ENCODE assay signal across 22 cellular contexts in the genomic region with DNA sequence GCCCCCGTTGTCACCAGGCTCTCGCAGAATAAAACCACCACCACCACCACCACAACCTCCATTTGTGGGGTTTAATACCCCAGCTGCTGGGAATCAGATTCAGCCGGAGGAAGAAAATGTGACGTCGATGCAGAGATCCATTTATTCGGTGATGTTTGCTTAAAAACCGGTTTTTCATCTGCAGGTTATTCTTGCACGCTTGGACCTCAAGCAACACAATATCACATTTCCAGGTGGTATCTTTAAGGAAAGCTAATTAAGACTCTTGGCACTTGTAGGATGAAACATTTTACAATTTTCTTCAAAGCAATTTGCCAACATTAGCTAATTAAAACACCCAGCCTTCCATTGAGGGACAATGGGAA. TPM values are rescaled to one million over a fixed set of nuclear protein-coding genes. Genes with fewer than 3 reads are reported as not detected.
DNase-seq lines count a peak whose midpoint lies in the region; ATAC-seq and TF ChIP-seq lines count a peak whose summit lies in the region.
"Had no signal": no experiment of that assay in that cellular context is flagged by ENCODE, and none has a peak within 500 bp of the region (broad histone marks: within the 10 kb centered on the region; RNA-seq: fewer than 3 reads in every experiment).

No MANE protein-coding gene starts in this region.

- H2BK120ac ChIP-seq in H9 (ENCODE audit: low read depth, low read length, poor library complexity, severe bottlenecking): no peak overlapping the region

- peaks cover 9 to 10% of the 10 kb centered on the region in 2 donors for H3K27me3 ChIP-seq in left lung
- H3K27me3 ChIP-seq in H9 (ENCODE audit: insufficient read depth, low read length): no peaks in the 10 kb centered on the region

- no peak overlapping the region for H3K18ac ChIP-seq in H9 (ENCODE audit: insufficient read length, low read depth, low read length)

- no peak for TF ChIP-seq CTCF in 22Rv1 (IDR thresholded peaks at IDR 0.05)
- TF ChIP-seq CTCF in left lung (IDR thresholded peaks at IDR 0.05): no peak
- no peak for TF ChIP-seq CTCF in H9 (conservative IDR thresholded peaks at IDR 0.05)

- H3K36me3 Mint-ChIP-seq in H9 (ENCODE audit: insufficient read depth in 1 of 3, low read depth in 3 of 3): peaks cover 0 to 4% (median 0%) of the 10 kb centered on the region in 3 experiments; a peak in 1 of 7 replicates
- H3K36me3 Mint-ChIP-seq: CD4-positive, CD25-positive, alpha-beta regulatory T cell; naive thymus-derived CD8-positive, alpha-beta T cell had no signal

- peak; percentile 70 for ATAC-seq in left lung
- ATAC-seq: activated T-helper 17 cell treated with anti-CD3 and anti-CD28 coated beads, Interleukin-2, amount 50 U/mL, for 72 hours; naive thymus-derived CD8-positive, alpha-beta T cell had no signal

- no peaks in the 10 kb centered on the region for H3K23me2 ChIP-seq in H9 (ENCODE audit: insufficient read length, low read depth, low read length, poor library complexity, severe bottlenecking)

- H2AFZ ChIP-seq in H9 (ENCODE audit: low read length): no peak overlapping the region
- H2AFZ ChIP-seq: parathyroid adenoma had no signal

- H3K9me3 ChIP-seq in left lung (no peaks in the 10 kb centered on the region), H9 (ENCODE audit: control insufficient read depth, low read depth, low read length) (no peaks in the 10 kb centered on the region)
- H3K9me3 ChIP-seq: A549, transverse colon had no signal

- no peak overlapping the region for H3K4ac ChIP-seq in H9 (ENCODE audit: low read depth, low read length)

- DNase-seq in HT-29 (ENCODE audit: low spot score): peak; percentile 58
- peak; percentile 86 for DNase-seq in NCI-H345 treated with DMSO at 0.1 percent for 48 hours (lab: John Stamatoyannopoulos, UW; ENCODE audit: unreplicated experiment)
- no peak for DNase-seq in left lung
- no peak for DNase-seq in stimulated activated CD4-positive, alpha-beta T cell treated with anti-CD3 and anti-CD28 coated beads, Interleukin-1b, Interleukin-23, amount 100 ng/mL, for 48 hours
- DNase-seq in H9: no peak
- DNase-seq in globus pallidus (ENCODE audit: low spot score): no peak
- no peak for DNase-seq in AG08395 (ENCODE audit: low spot score)
- DNase-seq: activated CD4-positive, alpha-beta T cell treated with anti-CD3 and anti-CD28 coated beads for 4 hours; CD4-positive, CD25-positive, alpha-beta regulatory T cell; HFFc6; hippocampal formation; naive thymus-derived CD8-positive, alpha-beta T cell; NCI-H1048; NCI-H226; stimulated activated naive CD4-positive, alpha-beta T cell; transverse colon had no signal

- intact Hi-C loops in left lung (cut with DNase I): no loop called here

- H4K91ac ChIP-seq in H9 (ENCODE audit: insufficient read length, low read depth, low read length): no peak overlapping the region

- no peak overlapping the region for H4K8ac ChIP-seq in H9 (replicated peaks; ENCODE audit: insufficient read length, low read depth, low read length)

- H4K5ac ChIP-seq in H9 (ENCODE audit: insufficient read length, low read depth, low read length): no peak overlapping the region

- H2BK12ac ChIP-seq in H9 (ENCODE audit: insufficient read length, low read depth, low read length): no peak overlapping the region

- no peak overlapping the region for H3K4me3 Mint-ChIP-seq in H9
- H3K4me3 Mint-ChIP-seq: activated T-helper 17 cell treated with anti-CD3 and anti-CD28 coated beads, Interleukin-2, amount 50 U/mL, for 72 hours; CD4-positive, CD25-positive, alpha-beta regulatory T cell; dendritic cell treated with granulocyte-macrophage colony-stimulating factor and Interleukin-4, amounts not matched to agents 40 ng/mL and 50 ng/mL, for 4 days; HFFc6; naive thymus-derived CD8-positive, alpha-beta T cell had no signal

- H3K4me1 Mint-ChIP-seq in H9: peaks cover 19 to 21% of the 10 kb centered on the region in 2 experiments

- WGBS in H9 (ENCODE audit: extremely low coverage, insufficient read length, low lambda C conversion rate): no CpG with 5 or more reads among the region's 8 CpGs

- H3K27ac ChIP-seq in 22Rv1 (peak overlapping the region; percentile 93), left lung (no peak overlapping the region), H9 (ENCODE audit: insufficient read length, low read depth, low read length) (no peak overlapping the region)
- H3K27ac ChIP-seq: KMS-11, parathyroid adenoma had no signal

- H3K14ac ChIP-seq in H9 (ENCODE audit: insufficient read depth, low read length): no peak overlapping the region

- no peak overlapping the region for H3K23ac ChIP-seq in H9 (ENCODE audit: insufficient read length, low read depth, low read length)

- no peaks in the 10 kb centered on the region for H3K79me1 ChIP-seq in H9 (ENCODE audit: insufficient read depth, low read depth, low read length, poor library complexity, severe bottlenecking)

- H2AK5ac ChIP-seq in H9 (ENCODE audit: insufficient read length, low read length): no peak overlapping the region

- H3K27ac Mint-ChIP-seq in H9: no peak overlapping the region
- H3K27ac Mint-ChIP-seq: activated T-helper 17 cell treated with anti-CD3 and anti-CD28 coated beads, Interleukin-2, amount 50 U/mL, for 72 hours; CD4-positive, CD25-positive, alpha-beta regulatory T cell; dendritic cell treated with granulocyte-macrophage colony-stimulating factor and Interleukin-4, amounts not matched to agents 40 ng/mL and 50 ng/mL, for 4 days; HFFc6 had no signal

- H3K79me2 ChIP-seq in H9 (ENCODE audit: insufficient read depth, low read length): no peaks in the 10 kb centered on the region
- H3K79me2 ChIP-seq: parathyroid adenoma had no signal

- H4K20me1 ChIP-seq in H9 (ENCODE audit: control insufficient read depth, insufficient read depth, insufficient read length): no peaks in the 10 kb centered on the region

- H3K9ac ChIP-seq in H9 (ENCODE audit: extremely low read depth, insufficient read length, low read length): no peak overlapping the region
- H3K9ac ChIP-seq: KMS-11, parathyroid adenoma had no signal

- no peak overlapping the region for H3K4me3 ChIP-seq in left lung
- H3K4me3 ChIP-seq: A549, transverse colon had no signal

- no peak overlapping the region for H2BK20ac ChIP-seq in H9 (ENCODE audit: low read depth, low read length, poor library complexity, severe bottlenecking)

- H3K4me2 ChIP-seq in H9 (ENCODE audit: insufficient read depth, insufficient read length, low read length): no peak overlapping the region
- H3K4me2 ChIP-seq: A549, KMS-11 had no signal

- H3K4me1 ChIP-seq in left lung (peaks cover 8 to 13% of the 10 kb centered on the region in 2 donors), H9 (ENCODE audit: insufficient read depth, low read length) (peaks cover 2% of the 10 kb centered on the region; the same call in 1 of the 2 replicates)
- H3K4me1 ChIP-seq: A549, parathyroid adenoma had no signal

- H3K9me3 Mint-ChIP-seq in H9: no peaks in the 10 kb centered on the region; a peak in 1 of 5 replicates
- H3K9me3 Mint-ChIP-seq: activated T-helper 17 cell treated with anti-CD3 and anti-CD28 coated beads, Interleukin-2, amount 50 U/mL, for 72 hours; dendritic cell treated with granulocyte-macrophage colony-stimulating factor and Interleukin-4, amounts not matched to agents 40 ng/mL and 50 ng/mL, for 4 days; HFFc6; naive thymus-derived CD8-positive, alpha-beta T cell had no signal

- no peak overlapping the region for H2BK15ac ChIP-seq in H9 (ENCODE audit: low read depth, low read length)

- no peak overlapping the region for H2BK5ac ChIP-seq in H9 (ENCODE audit: insufficient read length, low read length)

- no peaks in the 10 kb centered on the region for H3K36me3 ChIP-seq in left lung
- H3K36me3 ChIP-seq: transverse colon had no signal

- no peak overlapping the region for H3K56ac ChIP-seq in H9 (ENCODE audit: insufficient read length, low read depth, low read length)

- H3K27me3 Mint-ChIP-seq in H9 (ENCODE audit: low read depth): peaks cover 16% of the 10 kb centered on the region

- H3T11ph ChIP-seq in H9 (ENCODE audit: low read length): no peak overlapping the region

RNA-seq across cellular contexts. Expression of a gene that starts 39.8 kb away (rescaled TPM):
- total RNA-seq in HT-29 (2014; rRNA removed; shearing (Covaris generic)): 40.7 and 48.2 TPM in 2 replicates
- total RNA-seq in left lung (10 to 100 TPM; 70.1 to 90.5 TPM), H9 (2021) (44.2 and 47.0 TPM in 2 replicates)

RNA-seq across cellular contexts. Expression of a gene that starts 40.0 kb away (rescaled TPM):
- 11.3 and 16.2 TPM in 2 replicates for total RNA-seq in HT-29 (2014; rRNA removed; shearing (Covaris generic))
- total RNA-seq in left lung (1 to 10 TPM; 5.3 to 5.5 TPM), H9 (2021) (29.5 and 30.3 TPM in 2 replicates)

Comparison
In these comparisons a context has a peak if more than half of its experiments do, and no peak if none do; other contexts are left out.
1. DNase-seq: peak in HT-29 (single experiment) and NCI-H345 treated with DMSO at 0.1 percent for 48 hours (single experiment); none in left lung (0 of 2), stimulated activated CD4-positive, alpha-beta T cell treated with anti-CD3 and anti-CD28 coated beads, Interleukin-1b, Interleukin-23, amount 100 ng/mL, for 48 hours (single experiment), H9 (single experiment), globus pallidus (single experiment) and AG08395 (single experiment).